ENCODE assay signal across 19 cellular contexts in the genomic region with DNA sequence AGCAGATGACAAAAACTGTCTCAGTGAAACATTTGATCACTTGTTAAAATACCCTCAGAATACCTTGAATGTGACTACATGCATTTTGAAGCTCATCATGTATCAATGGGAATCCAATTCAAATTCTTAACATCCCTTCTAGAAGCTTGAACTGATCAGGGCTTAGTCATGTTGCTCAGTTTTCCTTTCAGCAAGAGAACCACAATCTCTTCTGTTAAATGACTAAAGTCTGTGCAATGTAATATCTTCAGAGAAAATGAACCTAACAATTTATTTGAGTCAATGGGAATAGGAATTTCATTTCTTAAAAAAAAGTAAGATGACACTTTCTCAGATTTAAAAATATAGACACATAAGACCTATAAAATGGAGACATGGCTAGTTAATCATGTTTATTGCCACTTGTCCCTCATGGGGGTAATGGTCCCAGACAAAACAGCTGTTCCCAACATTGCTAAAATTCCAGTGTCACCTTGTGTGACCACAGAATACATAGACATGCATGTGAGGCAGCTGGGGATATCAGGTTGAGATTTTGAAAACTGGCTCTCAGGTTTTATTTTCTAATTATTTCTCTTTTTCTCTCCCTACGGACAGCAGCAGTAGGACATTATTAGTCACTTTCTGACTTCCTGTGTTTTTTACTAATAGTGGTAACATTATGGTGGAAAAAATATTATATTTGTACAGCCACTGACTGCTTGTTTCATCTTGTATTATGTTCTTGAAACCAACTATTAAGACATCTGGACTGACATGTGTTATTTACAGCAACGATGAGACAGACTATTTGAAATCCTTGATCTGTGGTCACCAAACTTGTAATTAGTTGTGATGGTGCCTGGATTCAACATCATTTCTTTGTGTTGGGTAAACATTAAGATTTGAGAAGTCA.
DNase-seq lines count a peak whose midpoint lies in the region; ATAC-seq and TF ChIP-seq lines count a peak whose summit lies in the region.
"Had no signal": no experiment of that assay in that cellular context is flagged by ENCODE, and none has a peak within 500 bp of the region (broad histone marks: within the 10 kb centered on the region; RNA-seq: fewer than 3 reads in every experiment).

No MANE protein-coding gene starts in this region.

- no peak overlapping the region for H4K5ac ChIP-seq in H9 (ENCODE audit: insufficient read length, low read depth, low read length)

- no CpG with 5 or more reads among the region's 2 CpGs for WGBS in H9 (ENCODE audit: extremely low coverage, insufficient read length, low lambda C conversion rate)

- no peak overlapping the region for H3K23ac ChIP-seq in H9 (ENCODE audit: insufficient read length, low read depth, low read length)

- no peak overlapping the region for H2BK120ac ChIP-seq in H9 (ENCODE audit: low read depth, low read length, poor library complexity, severe bottlenecking)

- H2BK20ac ChIP-seq in H9 (ENCODE audit: low read depth, low read length, poor library complexity, severe bottlenecking): no peak overlapping the region

- no peak overlapping the region for H2BK12ac ChIP-seq in H9 (ENCODE audit: insufficient read length, low read depth, low read length)

- CTCF ChIA-PET in CD4-positive, alpha-beta T cell (lab: Charles Lee): no interaction called here

- POLR2A ChIA-PET in CD4-positive, alpha-beta T cell (lab: Charles Lee): no interaction called here

- no peaks in the 10 kb centered on the region for H3K9me3 Mint-ChIP-seq in H9
- H3K9me3 Mint-ChIP-seq in CD4-positive, alpha-beta T cell: no peaks in the 10 kb centered on the region
- H3K9me3 Mint-ChIP-seq: activated T-cell treated with anti-CD3 and anti-CD28 coated beads, Interleukin-2, amount 50 U/mL, for 72 hours had no signal

- no peak overlapping the region for H3T11ph ChIP-seq in H9 (ENCODE audit: low read length)

- H3K36me3 Mint-ChIP-seq in H9 (ENCODE audit: insufficient read depth in 1 of 3, low read depth in 3 of 3): no peaks in the 10 kb centered on the region
- H3K36me3 Mint-ChIP-seq in CD4-positive, alpha-beta T cell (ENCODE audit: low read depth): no peaks in the 10 kb centered on the region
- H3K36me3 Mint-ChIP-seq: immature natural killer cell had no signal

- no peaks in the 10 kb centered on the region; the same call in 1 of the 2 replicates for H3K27me3 ChIP-seq in ACC112 (ENCODE audit: insufficient read depth, low read length)
- H3K27me3 ChIP-seq in H9 (ENCODE audit: insufficient read depth, low read length): no peaks in the 10 kb centered on the region
- H3K27me3 ChIP-seq in CD4-positive, alpha-beta T cell (ENCODE audit: control insufficient read depth, insufficient read depth, low read length): peaks cover 7% of the 10 kb centered on the region
- H3K27me3 ChIP-seq: ascending aorta, upper lobe of left lung had no signal

- no peak overlapping the region for H3K18ac ChIP-seq in H9 (ENCODE audit: insufficient read length, low read depth, low read length)

- no peaks in the 10 kb centered on the region for H3K23me2 ChIP-seq in H9 (ENCODE audit: insufficient read length, low read depth, low read length, poor library complexity, severe bottlenecking)

- H4K91ac ChIP-seq in H9 (ENCODE audit: insufficient read length, low read depth, low read length): no peak overlapping the region

- no peak overlapping the region; a peak in 1 of 7 replicates for H3K27ac Mint-ChIP-seq in H9
- no peak overlapping the region for H3K27ac Mint-ChIP-seq in CD4-positive, alpha-beta T cell
- H3K27ac Mint-ChIP-seq: activated T-cell treated with anti-CD3 and anti-CD28 coated beads, Interleukin-2, amount 50 U/mL, for 72 hours; immature natural killer cell had no signal

- H3K4ac ChIP-seq in H9 (ENCODE audit: low read depth, low read length): no peak overlapping the region

- TF ChIP-seq CTCF in choroid plexus epithelial cell (conservative IDR thresholded peaks at IDR 0.05; ENCODE audit: low read depth, low read length) (no peak), H9 (conservative IDR thresholded peaks at IDR 0.05) (no peak)
- no peak for TF ChIP-seq CTCF in CD4-positive, alpha-beta T cell (IDR thresholded peaks at IDR 0.05)

- H3K4me3 ChIP-seq in ACC112 (ENCODE audit: low read depth, low read length) (no peak overlapping the region), choroid plexus epithelial cell (ENCODE audit: low read depth, low read length) (no peak overlapping the region)
- H3K4me3 ChIP-seq: ascending aorta, HAP-1, psoas muscle, upper lobe of left lung had no signal

- H3K9me3 ChIP-seq in H9 (ENCODE audit: control insufficient read depth, low read depth, low read length): no peaks in the 10 kb centered on the region
- no peaks in the 10 kb centered on the region for H3K9me3 ChIP-seq in CD4-positive, alpha-beta T cell (ENCODE audit: control insufficient read depth, low read length)
- H3K9me3 ChIP-seq: ascending aorta, HAP-1, psoas muscle, upper lobe of left lung had no signal

- H3K27ac ChIP-seq in ACC112 (ENCODE audit: low read depth, low read length) (no peak overlapping the region), H9 (ENCODE audit: insufficient read length, low read depth, low read length) (no peak overlapping the region)
- no peak overlapping the region for H3K27ac ChIP-seq in CD4-positive, alpha-beta T cell (ENCODE audit: low read depth, low read length)
- H3K27ac ChIP-seq: ascending aorta, foreskin keratinocyte, psoas muscle, upper lobe of left lung had no signal

- H2BK5ac ChIP-seq in H9 (ENCODE audit: insufficient read length, low read length): no peak overlapping the region

- peak overlapping the region; percentile 65 for H2AFZ ChIP-seq in ACC112 (ENCODE audit: low read length, unreplicated experiment)
- no peak overlapping the region for H2AFZ ChIP-seq in H9 (ENCODE audit: low read length)

- H3K4me1 Mint-ChIP-seq in H9: peaks cover 10 to 11% of the 10 kb centered on the region in 2 experiments
- no peaks in the 10 kb centered on the region for H3K4me1 Mint-ChIP-seq in CD4-positive, alpha-beta T cell (ENCODE audit: low read depth)
- H3K4me1 Mint-ChIP-seq: immature natural killer cell had no signal

- no peaks in the 10 kb centered on the region for H3K27me3 Mint-ChIP-seq in H9 (ENCODE audit: low read depth)
- peaks cover 21% of the 10 kb centered on the region for H3K27me3 Mint-ChIP-seq in CD4-positive, alpha-beta T cell

- no peak overlapping the region for H3K14ac ChIP-seq in H9 (ENCODE audit: insufficient read depth, low read length)

- H3K56ac ChIP-seq in H9 (ENCODE audit: insufficient read length, low read depth, low read length): no peak overlapping the region

- no peaks in the 10 kb centered on the region for H3K79me2 ChIP-seq in ACC112 (ENCODE audit: control insufficient read depth, insufficient read depth, low read length, unreplicated experiment)
- no peaks in the 10 kb centered on the region for H3K79me2 ChIP-seq in H9 (ENCODE audit: insufficient read depth, low read length)

- DNase-seq in choroid plexus epithelial cell (ENCODE audit: low read depth): peak; percentile 8
- no peak for DNase-seq in SIG-M5 treated with dmso at 0.1 percent for 504 hours (lab: John Stamatoyannopoulos, UW; ENCODE audit: unreplicated experiment)
- no peak for DNase-seq in SK-N-DZ (ENCODE audit: low spot score)
- no peak for DNase-seq in H9
- no peak for DNase-seq in CD4-positive, alpha-beta T cell
- DNase-seq: activated CD4-positive, alpha-beta T cell treated with anti-CD3 and anti-CD28 coated beads for 48 hours; activated T-cell treated with anti-CD3 and anti-CD28 coated beads, Interleukin-2, amount 50 U/mL, for 72 hours; immature natural killer cell; KBM-7; NCI-H2029; psoas muscle; stimulated activated CD4-positive, alpha-beta T cell treated with anti-CD3 and anti-CD28 coated beads, Interleukin-1b, Interleukin-23, amount 100 ng/mL, for 48 hours; upper lobe of left lung had no signal

- H3K36me3 ChIP-seq in ACC112 (ENCODE audit: insufficient read depth, low read length): no peaks in the 10 kb centered on the region
- H3K36me3 ChIP-seq: ascending aorta, HAP-1, upper lobe of left lung had no signal

- H3K4me3 Mint-ChIP-seq in H9: no peak overlapping the region
- no peak overlapping the region for H3K4me3 Mint-ChIP-seq in CD4-positive, alpha-beta T cell
- H3K4me3 Mint-ChIP-seq: activated T-cell treated with anti-CD3 and anti-CD28 coated beads, Interleukin-2, amount 50 U/mL, for 72 hours; immature natural killer cell had no signal

- H2AK5ac ChIP-seq in H9 (ENCODE audit: insufficient read length, low read length): no peak overlapping the region

- no peaks in the 10 kb centered on the region for H4K20me1 ChIP-seq in H9 (ENCODE audit: control insufficient read depth, insufficient read depth, insufficient read length)

- peaks cover 13% of the 10 kb centered on the region for H3K4me1 ChIP-seq in ACC112 (ENCODE audit: control insufficient read depth, insufficient read depth, low read length, unreplicated experiment)
- 0 out of 2 replicates have a peak, but pooled peaks cover 2% of the 10 kb centered on the region for H3K4me1 ChIP-seq in H9 (ENCODE audit: insufficient read depth, low read length)
- H3K4me1 ChIP-seq: ascending aorta, foreskin keratinocyte, psoas muscle, upper lobe of left lung had no signal

- ATAC-seq in GM19372 (IDR thresholded peaks at IDR 0.05; ENCODE audit: low read depth, unreplicated experiment) (peak; percentile 52), HG03442 (IDR thresholded peaks at IDR 0.05; ENCODE audit: unreplicated experiment) (peak; percentile 39)
- no peak for ATAC-seq in CD4-positive, alpha-beta T cell (ENCODE audit: poor library complexity)
- ATAC-seq: activated T-cell treated with anti-CD3 and anti-CD28 coated beads, Interleukin-2, amount 50 U/mL, for 72 hours; foreskin keratinocyte; psoas muscle had no signal

- H2BK15ac ChIP-seq in H9 (ENCODE audit: low read depth, low read length): no peak overlapping the region

- H4K8ac ChIP-seq in H9 (replicated peaks; ENCODE audit: insufficient read length, low read depth, low read length): no peak overlapping the region

- no peaks in the 10 kb centered on the region for H3K79me1 ChIP-seq in H9 (ENCODE audit: insufficient read depth, low read depth, low read length, poor library complexity, severe bottlenecking)

- H3K9ac ChIP-seq in H9 (ENCODE audit: extremely low read depth, insufficient read length, low read length): no peak overlapping the region

- no peak overlapping the region for H3K4me2 ChIP-seq in H9 (ENCODE audit: insufficient read depth, insufficient read length, low read length)

- intact Hi-C loops in CD4-positive, alpha-beta T cell (cut with DNase I, micrococcal nuclease): no loop called here
